ENCODE assay signal across 2 cellular contexts in the genomic region with DNA sequence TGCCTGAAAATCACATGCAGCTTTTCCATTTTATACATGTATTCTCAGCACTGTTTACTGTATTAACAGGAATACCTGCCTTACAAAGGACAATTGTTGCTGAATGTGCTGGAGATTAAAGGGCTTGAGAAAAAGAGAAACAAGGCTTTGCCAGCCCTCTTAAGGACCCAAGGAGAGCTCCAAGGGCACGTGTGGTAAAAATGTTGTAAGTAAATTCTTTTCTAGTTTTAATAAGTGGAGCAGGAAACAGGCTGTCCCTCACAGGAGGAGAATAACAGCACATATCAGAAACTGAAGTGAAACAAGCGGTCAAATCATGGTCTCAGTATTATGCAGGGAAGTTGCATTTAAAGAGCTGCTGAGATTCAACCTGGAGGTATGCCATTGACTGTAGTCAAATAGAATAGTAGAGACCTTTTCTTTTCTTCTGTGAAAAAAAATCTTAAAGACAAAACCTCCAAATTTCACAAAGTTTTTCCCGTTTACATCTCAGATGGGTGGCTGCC.
TF ChIP-seq lines count a peak whose summit lies in the region.

No MANE protein-coding gene starts in this region.

TF ChIP-seq in A549, 52 proteins besides CTCF, POLR2A, EP300 and RAD21:
- TF ChIP-seq KDM5A (IDR thresholded peaks at IDR 0.05): no peak
- no peak for TF ChIP-seq CHD2 (IDR thresholded peaks at IDR 0.05; ENCODE audit: low read length, partially characterized antibody)
- TF ChIP-seq, protein P1, sequence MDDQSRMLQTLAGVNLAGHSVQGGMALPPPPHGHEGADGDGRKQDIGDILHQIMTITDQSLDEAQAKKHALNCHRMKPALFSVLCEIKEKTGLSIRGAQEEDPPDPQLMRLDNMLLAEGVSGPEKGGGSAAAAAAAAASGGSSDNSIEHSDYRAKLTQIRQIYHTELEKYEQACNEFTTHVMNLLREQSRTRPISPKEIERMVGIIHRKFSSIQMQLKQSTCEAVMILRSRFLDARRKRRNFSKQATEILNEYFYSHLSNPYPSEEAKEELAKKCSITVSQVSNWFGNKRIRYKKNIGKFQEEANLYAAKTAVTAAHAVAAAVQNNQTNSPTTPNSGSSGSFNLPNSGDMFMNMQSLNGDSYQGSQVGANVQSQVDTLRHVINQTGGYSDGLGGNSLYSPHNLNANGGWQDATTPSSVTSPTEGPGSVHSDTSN (IDR thresholded peaks at IDR 0.05): no peak
- no peak for TF ChIP-seq SREBF2 (IDR thresholded peaks at IDR 0.05)
- TF ChIP-seq, protein P2, sequence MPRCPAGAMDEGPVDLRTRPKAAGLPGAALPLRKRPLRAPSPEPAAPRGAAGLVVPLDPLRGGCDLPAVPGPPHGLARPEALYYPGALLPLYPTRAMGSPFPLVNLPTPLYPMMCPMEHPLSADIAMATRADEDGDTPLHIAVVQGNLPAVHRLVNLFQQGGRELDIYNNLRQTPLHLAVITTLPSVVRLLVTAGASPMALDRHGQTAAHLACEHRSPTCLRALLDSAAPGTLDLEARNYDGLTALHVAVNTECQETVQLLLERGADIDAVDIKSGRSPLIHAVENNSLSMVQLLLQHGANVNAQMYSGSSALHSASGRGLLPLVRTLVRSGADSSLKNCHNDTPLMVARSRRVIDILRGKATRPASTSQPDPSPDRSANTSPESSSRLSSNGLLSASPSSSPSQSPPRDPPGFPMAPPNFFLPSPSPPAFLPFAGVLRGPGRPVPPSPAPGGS (IDR thresholded peaks at IDR 0.05): no peak
- no peak for TF ChIP-seq NPAS2 (CRISPR knock-in tag; IDR thresholded peaks at IDR 0.05; ENCODE audit: borderline replicate concordance)
- TF ChIP-seq, protein P3, sequence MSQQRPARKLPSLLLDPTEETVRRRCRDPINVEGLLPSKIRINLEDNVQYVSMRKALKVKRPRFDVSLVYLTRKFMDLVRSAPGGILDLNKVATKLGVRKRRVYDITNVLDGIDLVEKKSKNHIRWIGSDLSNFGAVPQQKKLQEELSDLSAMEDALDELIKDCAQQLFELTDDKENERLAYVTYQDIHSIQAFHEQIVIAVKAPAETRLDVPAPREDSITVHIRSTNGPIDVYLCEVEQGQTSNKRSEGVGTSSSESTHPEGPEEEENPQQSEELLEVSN (IDR thresholded peaks at IDR 0.05; ENCODE audit: borderline replicate concordance, low read depth): no peak
- no peak for TF ChIP-seq RNF2 (IDR thresholded peaks at IDR 0.05; ENCODE audit: borderline replicate concordance, low read depth)
- no peak for TF ChIP-seq RARB (CRISPR knock-in tag; IDR thresholded peaks at IDR 0.05)
- no peak for TF ChIP-seq HOXA7 (CRISPR knock-in tag; IDR thresholded peaks at IDR 0.05)
- TF ChIP-seq EHF (CRISPR knock-in tag; IDR thresholded peaks at IDR 0.05): no peak

TF ChIP-seq in GM12878, 131 proteins besides CTCF, POLR2A, EP300 and RAD21:
- TF ChIP-seq, protein P4, sequence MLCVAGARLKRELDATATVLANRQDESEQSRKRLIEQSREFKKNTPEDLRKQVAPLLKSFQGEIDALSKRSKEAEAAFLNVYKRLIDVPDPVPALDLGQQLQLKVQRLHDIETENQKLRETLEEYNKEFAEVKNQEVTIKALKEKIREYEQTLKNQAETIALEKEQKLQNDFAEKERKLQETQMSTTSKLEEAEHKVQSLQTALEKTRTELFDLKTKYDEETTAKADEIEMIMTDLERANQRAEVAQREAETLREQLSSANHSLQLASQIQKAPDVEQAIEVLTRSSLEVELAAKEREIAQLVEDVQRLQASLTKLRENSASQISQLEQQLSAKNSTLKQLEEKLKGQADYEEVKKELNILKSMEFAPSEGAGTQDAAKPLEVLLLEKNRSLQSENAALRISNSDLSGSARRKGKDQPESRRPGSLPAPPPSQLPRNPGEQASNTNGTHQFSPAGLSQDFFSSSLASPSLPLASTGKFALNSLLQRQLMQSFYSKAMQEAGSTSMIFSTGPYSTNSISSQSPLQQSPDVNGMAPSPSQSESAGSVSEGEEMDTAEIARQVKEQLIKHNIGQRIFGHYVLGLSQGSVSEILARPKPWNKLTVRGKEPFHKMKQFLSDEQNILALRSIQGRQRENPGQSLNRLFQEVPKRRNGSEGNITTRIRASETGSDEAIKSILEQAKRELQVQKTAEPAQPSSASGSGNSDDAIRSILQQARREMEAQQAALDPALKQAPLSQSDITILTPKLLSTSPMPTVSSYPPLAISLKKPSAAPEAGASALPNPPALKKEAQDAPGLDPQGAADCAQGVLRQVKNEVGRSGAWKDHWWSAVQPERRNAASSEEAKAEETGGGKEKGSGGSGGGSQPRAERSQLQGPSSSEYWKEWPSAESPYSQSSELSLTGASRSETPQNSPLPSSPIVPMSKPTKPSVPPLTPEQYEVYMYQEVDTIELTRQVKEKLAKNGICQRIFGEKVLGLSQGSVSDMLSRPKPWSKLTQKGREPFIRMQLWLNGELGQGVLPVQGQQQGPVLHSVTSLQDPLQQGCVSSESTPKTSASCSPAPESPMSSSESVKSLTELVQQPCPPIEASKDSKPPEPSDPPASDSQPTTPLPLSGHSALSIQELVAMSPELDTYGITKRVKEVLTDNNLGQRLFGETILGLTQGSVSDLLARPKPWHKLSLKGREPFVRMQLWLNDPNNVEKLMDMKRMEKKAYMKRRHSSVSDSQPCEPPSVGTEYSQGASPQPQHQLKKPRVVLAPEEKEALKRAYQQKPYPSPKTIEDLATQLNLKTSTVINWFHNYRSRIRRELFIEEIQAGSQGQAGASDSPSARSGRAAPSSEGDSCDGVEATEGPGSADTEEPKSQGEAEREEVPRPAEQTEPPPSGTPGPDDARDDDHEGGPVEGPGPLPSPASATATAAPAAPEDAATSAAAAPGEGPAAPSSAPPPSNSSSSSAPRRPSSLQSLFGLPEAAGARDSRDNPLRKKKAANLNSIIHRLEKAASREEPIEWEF (IDR thresholded peaks at IDR 0.05; ENCODE audit: insufficient replicate concordance, low read depth, low read length): no peak
- TF ChIP-seq SMARCA5 (IDR thresholded peaks at IDR 0.05) (no peak), HCFC1 (IDR thresholded peaks at IDR 0.05; ENCODE audit: low read length) (no peak), ZNF274 (IDR thresholded peaks at IDR 0.05; ENCODE audit: insufficient read depth, insufficient read length) (no peak), MEF2A (IDR thresholded peaks at IDR 0.05; ENCODE audit: insufficient read depth, low read depth, low read length) (no peak), ZZZ3 (IDR thresholded peaks at IDR 0.05; ENCODE audit: control insufficient read depth, insufficient read length, low read depth) (no peak), SP1 (IDR thresholded peaks at IDR 0.05; ENCODE audit: low read depth, low read length) (no peak), CBFB (IDR thresholded peaks at IDR 0.05; ENCODE audit: low read depth) (no peak), GABPA (IDR thresholded peaks at IDR 0.05; ENCODE audit: low read depth) (no peak), FOS (IDR thresholded peaks at IDR 0.05; ENCODE audit: borderline replicate concordance, extremely low read depth, insufficient read length) (no peak)
- TF ChIP-seq, protein P5, sequence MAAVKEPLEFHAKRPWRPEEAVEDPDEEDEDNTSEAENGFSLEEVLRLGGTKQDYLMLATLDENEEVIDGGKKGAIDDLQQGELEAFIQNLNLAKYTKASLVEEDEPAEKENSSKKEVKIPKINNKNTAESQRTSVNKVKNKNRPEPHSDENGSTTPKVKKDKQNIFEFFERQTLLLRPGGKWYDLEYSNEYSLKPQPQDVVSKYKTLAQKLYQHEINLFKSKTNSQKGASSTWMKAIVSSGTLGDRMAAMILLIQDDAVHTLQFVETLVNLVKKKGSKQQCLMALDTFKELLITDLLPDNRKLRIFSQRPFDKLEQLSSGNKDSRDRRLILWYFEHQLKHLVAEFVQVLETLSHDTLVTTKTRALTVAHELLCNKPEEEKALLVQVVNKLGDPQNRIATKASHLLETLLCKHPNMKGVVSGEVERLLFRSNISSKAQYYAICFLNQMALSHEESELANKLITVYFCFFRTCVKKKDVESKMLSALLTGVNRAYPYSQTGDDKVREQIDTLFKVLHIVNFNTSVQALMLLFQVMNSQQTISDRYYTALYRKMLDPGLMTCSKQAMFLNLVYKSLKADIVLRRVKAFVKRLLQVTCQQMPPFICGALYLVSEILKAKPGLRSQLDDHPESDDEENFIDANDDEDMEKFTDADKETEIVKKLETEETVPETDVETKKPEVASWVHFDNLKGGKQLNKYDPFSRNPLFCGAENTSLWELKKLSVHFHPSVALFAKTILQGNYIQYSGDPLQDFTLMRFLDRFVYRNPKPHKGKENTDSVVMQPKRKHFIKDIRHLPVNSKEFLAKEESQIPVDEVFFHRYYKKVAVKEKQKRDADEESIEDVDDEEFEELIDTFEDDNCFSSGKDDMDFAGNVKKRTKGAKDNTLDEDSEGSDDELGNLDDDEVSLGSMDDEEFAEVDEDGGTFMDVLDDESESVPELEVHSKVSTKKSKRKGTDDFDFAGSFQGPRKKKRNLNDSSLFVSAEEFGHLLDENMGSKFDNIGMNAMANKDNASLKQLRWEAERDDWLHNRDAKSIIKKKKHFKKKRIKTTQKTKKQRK (IDR thresholded peaks at IDR 0.05; ENCODE audit: low read depth, low read length): no peak
